Comparison of ENCODE assay signal across 8 cellular contexts in the genomic region with DNA sequence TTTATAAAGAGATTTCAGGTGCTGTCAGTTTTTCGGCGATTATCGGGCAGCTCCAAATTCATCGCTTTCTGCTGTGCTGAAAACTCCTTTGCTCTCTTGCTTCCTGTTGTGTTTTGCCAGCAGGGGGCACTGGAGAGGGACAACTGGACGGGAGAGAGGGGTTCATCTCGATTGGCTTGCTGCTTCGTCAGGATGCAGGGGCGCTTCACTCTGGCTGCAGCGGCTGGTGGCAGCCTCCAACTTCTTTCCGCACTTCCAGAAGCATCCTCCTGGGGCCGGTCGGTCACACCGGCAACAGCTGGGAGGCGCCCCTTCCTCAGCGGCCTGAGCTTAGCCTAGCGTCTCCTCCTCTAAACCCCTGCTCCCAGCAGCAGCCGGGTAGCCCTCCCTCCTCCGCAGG. TPM values are rescaled to one million over a fixed set of nuclear protein-coding genes. Genes with fewer than 3 reads are reported as not detected.
DNase-seq lines count a peak whose midpoint lies in the region; ATAC-seq and TF ChIP-seq lines count a peak whose summit lies in the region.

No MANE protein-coding gene starts in this region.

- no peaks in the 10 kb centered on the region for H3K36me3 Mint-ChIP-seq in HFFc6 (ENCODE audit: low read depth)

- ATAC-seq in HG02870 (IDR thresholded peaks at IDR 0.05; ENCODE audit: unreplicated experiment) = no peak
- ATAC-seq in GM19467 (IDR thresholded peaks at IDR 0.05; ENCODE audit: unreplicated experiment) = no peak

- TF ChIP-seq CTCF in HFFc6 (IDR thresholded peaks at IDR 0.05) = peak; percentile 79

- H3K4me3 Mint-ChIP-seq in HFFc6 = peak overlapping the region; percentile 79

- H3K4me1 Mint-ChIP-seq in HFFc6 (ENCODE audit: low read depth) = peaks cover 14% of the 10 kb centered on the region; the same call in 1 of the 2 replicates

- H3K27me3 Mint-ChIP-seq in HFFc6 (ENCODE audit: insufficient read depth) = peaks cover 1% of the 10 kb centered on the region; the same call in 1 of the 2 replicates

- H3K27ac Mint-ChIP-seq in HFFc6 = no peak overlapping the region

- no peaks in the 10 kb centered on the region for H3K9me3 Mint-ChIP-seq in HFFc6

- DNase-seq in Ammon's horn (ENCODE audit: low spot score) = peak; percentile 75
- peak; percentile 53 for DNase-seq in HFFc6
- peak; percentile 71 to 72 for DNase-seq in activated CD4-positive, alpha-beta T cell treated with anti-CD3 and anti-CD28 coated beads, Interleukin-2, amount 50 U/mL, for 4 hours
- DNase-seq in effector CD8-positive, alpha-beta T cell (lab: John Stamatoyannopoulos, UW) = peak; percentile 65
- DNase-seq in midbrain (lab: John Stamatoyannopoulos, UW) = peak; percentile 70
- DNase-seq in stimulated activated CD8-positive, alpha-beta memory T cell treated with anti-CD3 and anti-CD28 coated beads, Interleukin-15, amount 100 ng/mL, for 4 hours (ENCODE audit: low read depth in 2 of 2) = peak; percentile 14 to 37

RNA-seq across cellular contexts. Expression of gene MSL3, which starts 29.5 kb away (rescaled TPM):
- 10 to 100 TPM; 17.1 to 23.2 (median 21.6) TPM for total RNA-seq in HFFc6 (2021; fragmentation: NEBNext Ultra II Directional; extraction: Animal tissue kit (Norgen Biotek cat#: 25700))
